Comparison of ENCODE assay signal across 22 cellular contexts in genomic region chr1:202908998-202909397, GRCh38.
"Had no signal": no experiment of that assay in that cellular context is flagged by ENCODE, and none has a peak within 500 bp of the region (broad histone marks: within the 10 kb centered on the region; RNA-seq: fewer than 3 reads in every experiment).

No MANE protein-coding gene starts in this region.

- H3K27me3 ChIP-seq: esophagus squamous epithelium, gastrocnemius medialis, heart right ventricle, left lung had no signal

- ATAC-seq: effector memory CD8-positive, alpha-beta T cell; esophagus mucosa; gastrocnemius medialis; heart right ventricle; left cardiac atrium; left lung; left ventricle myocardium superior; lower lobe of right lung had no signal

- DNase-seq: effector CD8-positive, alpha-beta T cell; effector memory CD8-positive, alpha-beta T cell; endodermal cell; erythroblast; esophagus squamous epithelium; foreskin fibroblast; foreskin melanocyte; gastrocnemius medialis; glutamatergic neuron; head of caudate nucleus; heart right ventricle; hippocampal formation; left cardiac atrium; left lung; left ventricle myocardium superior; lower lobe of right lung; mesenchymal stem cell; mucosa of descending colon had no signal

- H3K9me3 Mint-ChIP-seq: effector memory CD8-positive, alpha-beta T cell; endodermal cell; mesothelial cell of epicardium had no signal

- H3K4me1 Mint-ChIP-seq: mesothelial cell of epicardium had no signal

- H3K27ac Mint-ChIP-seq: effector memory CD8-positive, alpha-beta T cell; endodermal cell; mesothelial cell of epicardium had no signal

- H3K4me1 ChIP-seq: gastrocnemius medialis, heart right ventricle, left lung, lower lobe of right lung had no signal

- H3K4me3 ChIP-seq: coronary artery, esophagus squamous epithelium, gastrocnemius medialis, heart right ventricle, left lung, lower lobe of right lung, mucosa of descending colon had no signal

- H3K9me3 ChIP-seq: esophagus squamous epithelium, gastrocnemius medialis, heart right ventricle, left lung, lower lobe of right lung, mucosa of descending colon had no signal

- H3K27me3 Mint-ChIP-seq: effector memory CD8-positive, alpha-beta T cell had no signal

- H3K27ac ChIP-seq: coronary artery, epithelial cell of prostate, esophagus squamous epithelium, gastrocnemius medialis, heart right ventricle, left lung, lower lobe of right lung had no signal

- H3K4me3 Mint-ChIP-seq: effector memory CD8-positive, alpha-beta T cell; endodermal cell; mesothelial cell of epicardium had no signal
